8 cellular contexts compared by ENCODE assay signal in genomic region chr5:132556511-132557424, GRCh38. TPM values are rescaled to one million over a fixed set of nuclear protein-coding genes. Genes with fewer than 3 reads are reported as not detected.
DNase-seq lines count a peak whose midpoint lies in the region; ATAC-seq and TF ChIP-seq lines count a peak whose summit lies in the region.

Gene RAD50, plus strand, starts transcription at chr5:132556977. Its CDS starts 348 bp downstream, at chr5:132557325.

- intact Hi-C loops in aorta (cut with DNase I), result no loop called here

- H3K4me2 ChIP-seq in hepatocyte, result peak within 1 kb of the TSS; percentile 83

- H3K79me2 ChIP-seq in hepatocyte, result peaks cover 41% of the 10 kb centered on the region

- 8% methylated on average over 60 of the region's 60 CpGs for WGBS in hepatocyte (ENCODE audit: low lambda C conversion rate, missing lambda C conversion rate)
- 5 to 6% methylated on average over 60 of the region's 60 CpGs for WGBS in aorta, 2 donors

- TF ChIP-seq CTCF in astrocyte of the cerebellum (IDR thresholded peaks at IDR 0.05; ENCODE audit: low read depth, low read length, missing control alignments) (no peak), hepatocyte (IDR thresholded peaks at IDR 0.05; ENCODE audit: poor library complexity) (no peak)

- peak within 1 kb of the TSS; percentile 80 for H3K4me3 ChIP-seq in astrocyte of the cerebellum (ENCODE audit: low read depth, low read length)
- H3K4me3 ChIP-seq in hepatocyte, result peak within 1 kb of the TSS; percentile 47
- peak within 1 kb of the TSS; percentile 29 to 50 for H3K4me3 ChIP-seq in aorta (ENCODE audit: low read length in 2 of 2)

- H3K9me2 ChIP-seq in hepatocyte (replicated peaks; ENCODE audit: insufficient read depth), result no peaks in the 10 kb centered on the region

- H3K9me3 ChIP-seq in hepatocyte (ENCODE audit: low read depth) (no peaks in the 10 kb centered on the region), aorta (ENCODE audit: control insufficient read depth, low read length) (no peaks in the 10 kb centered on the region)

- H3K27me3 ChIP-seq in hepatocyte (no peaks in the 10 kb centered on the region), aorta (ENCODE audit: control insufficient read depth in 1 of 2, insufficient read depth in 2 of 2, low read length in 1 of 2) (no peaks in the 10 kb centered on the region)

- no peaks in the 10 kb centered on the region for H4K20me1 ChIP-seq in hepatocyte (ENCODE audit: insufficient read depth, poor library complexity, severe bottlenecking)

- peak within 1 kb of the TSS; percentile 87 for H2AFZ ChIP-seq in hepatocyte

- peak; percentile 53 for DNase-seq in NCI-H2029 treated with DMSO at 0.1 percent for 48 hours (lab: John Stamatoyannopoulos, UW)
- peak; percentile 81 for DNase-seq in T-helper 9 cell
- DNase-seq in astrocyte of the cerebellum (ENCODE audit: low read depth), result peak; percentile 37
- peak; percentile 96 for DNase-seq in hepatocyte (ENCODE audit: low spot score)
- peak; percentile 74 for DNase-seq in renal cortical epithelial cell (ENCODE audit: low read depth)
- DNase-seq in aorta, result peak; percentile 96 to 98

- H3K36me3 ChIP-seq in hepatocyte (replicated peaks; ENCODE audit: insufficient read depth, low read depth) (no peaks in the 10 kb centered on the region), aorta (ENCODE audit: control insufficient read depth in 1 of 2, insufficient read depth in 2 of 2, low read length in 1 of 2) (peaks cover 0 to 1% of the 10 kb centered on the region in 2 donors)

- peak; percentile 87 for ATAC-seq in GM18508 (IDR thresholded peaks at IDR 0.05; ENCODE audit: insufficient read depth, unreplicated experiment)
- peak; percentile 98 for ATAC-seq in HG02981 (IDR thresholded peaks at IDR 0.05; ENCODE audit: unreplicated experiment)
- peak; percentile 99 for ATAC-seq in aorta (ENCODE audit: low FRiP score)

- in situ Hi-C loops in astrocyte of the cerebellum (cut with HindIII; ENCODE audit: low sequenced_read_pairs), result no loop called here

- H3K4me1 ChIP-seq in hepatocyte (ENCODE audit: insufficient read depth), result peaks cover 7% of the 10 kb centered on the region
- peaks cover 0 to 1% of the 10 kb centered on the region in 2 donors for H3K4me1 ChIP-seq in aorta (ENCODE audit: control insufficient read depth in 1 of 2, insufficient read depth in 2 of 2, low read length in 2 of 2)

- H3K27ac ChIP-seq in hepatocyte (peak within 1 kb of the TSS; percentile 90), aorta (ENCODE audit: low read depth in 1 of 2, low read length in 2 of 2) (peak within 1 kb of the TSS; percentile 30 to 54)

RNA-seq across cellular contexts. Expression of gene RAD50, which starts in this region (rescaled TPM):
- total RNA-seq in hepatocyte, result 28.1 and 33.4 TPM in 2 replicates
- polyA plus RNA-seq in hepatocyte, result 27.0 and 34.3 TPM in 2 replicates
- 17.4 and 58.0 TPM in 2 replicates for total RNA-seq in renal cortical epithelial cell
- total RNA-seq in aorta, result 10 to 100 TPM; 29.9 to 36.3 TPM
- polyA plus RNA-seq in aorta, result 1 to 10 TPM; 6.1 to 9.7 TPM

Comparison
In these comparisons a context has a peak if more than half of its experiments do, and no peak if none do; other contexts are left out.
1. Peak in every context shown above with its lines: DNase-seq, ATAC-seq, H3K4me3 ChIP-seq and H3K27ac ChIP-seq.
2. DNase-seq: peak in every context shown above with its lines; median percentile 97 in aorta; 96 in hepatocyte; 81 in T-helper 9 cell; 74 in renal cortical epithelial cell; 53 in NCI-H2029 treated with DMSO at 0.1 percent for 48 hours; 37 in astrocyte of the cerebellum.